ENCODE assay signal across 12 cellular contexts in genomic region chr2:239151201-239152131, GRCh38.
DNase-seq lines count a peak whose midpoint lies in the region; ATAC-seq and TF ChIP-seq lines count a peak whose summit lies in the region.
"Had no signal": no experiment of that assay in that cellular context is flagged by ENCODE, and none has a peak within 500 bp of the region (broad histone marks: within the 10 kb centered on the region; RNA-seq: fewer than 3 reads in every experiment).

No MANE protein-coding gene starts in this region.

- no peaks in the 10 kb centered on the region for H3K27me3 Mint-ChIP-seq in activated CD4-positive, alpha-beta memory T cell treated with anti-CD3 and anti-CD28 coated beads, Interleukin-2, amount 10 ng/mL, durations not matched to agents 7 days and 5 days
- no peaks in the 10 kb centered on the region for H3K27me3 Mint-ChIP-seq in activated CD4-positive, alpha-beta memory T cell treated with anti-CD3 and anti-CD28 coated beads for 36 hours
- H3K27me3 Mint-ChIP-seq in memory B cell (no peaks in the 10 kb centered on the region), GM23338 (ENCODE audit: insufficient read depth, low read depth, poor library complexity) (peaks cover 11% of the 10 kb centered on the region)
- H3K27me3 Mint-ChIP-seq: progenitor cell of endocrine pancreas had no signal

- H3K27ac ChIP-seq in epithelial cell of prostate, result peak overlapping the region; percentile 41
- H3K27ac ChIP-seq in thoracic aorta, result peak overlapping the region; percentile 72 to 75
- no peak overlapping the region for H3K27ac ChIP-seq in GM23338 (ENCODE audit: low read depth)

- ATAC-seq in memory B cell (ENCODE audit: low read depth) (no peak), thoracic aorta (ENCODE audit: insufficient number of reproducible peaks, low FRiP score, low read depth) (no peak), GM23338 (no peak), HG02852 (IDR thresholded peaks at IDR 0.05; ENCODE audit: unreplicated experiment) (no peak)
- ATAC-seq: activated T-cell treated with anti-CD3 and anti-CD28 coated beads, Interleukin-2, amount 50 U/mL, for 4 hours had no signal

- H3K9me3 ChIP-seq in thoracic aorta, result no peaks in the 10 kb centered on the region

- H3K4me1 Mint-ChIP-seq in activated CD4-positive, alpha-beta memory T cell treated with anti-CD3 and anti-CD28 coated beads, Interleukin-2, amount 10 ng/mL, durations not matched to agents 7 days and 5 days, result peaks cover 38% of the 10 kb centered on the region
- peaks cover 16% of the 10 kb centered on the region for H3K4me1 Mint-ChIP-seq in activated CD4-positive, alpha-beta memory T cell treated with anti-CD3 and anti-CD28 coated beads for 36 hours (ENCODE audit: low read depth)
- peaks cover 10% of the 10 kb centered on the region for H3K4me1 Mint-ChIP-seq in memory B cell
- H3K4me1 Mint-ChIP-seq in GM23338, result no peaks in the 10 kb centered on the region; the same call in 2 of the 3 replicates

- peak overlapping the region; percentile 81 for H3K27ac Mint-ChIP-seq in activated CD4-positive, alpha-beta memory T cell treated with anti-CD3 and anti-CD28 coated beads, Interleukin-2, amount 10 ng/mL, durations not matched to agents 7 days and 5 days
- no peak overlapping the region for H3K27ac Mint-ChIP-seq in activated CD4-positive, alpha-beta memory T cell treated with anti-CD3 and anti-CD28 coated beads for 36 hours
- H3K27ac Mint-ChIP-seq in memory B cell, result peak overlapping the region; percentile 60
- no peak overlapping the region for H3K27ac Mint-ChIP-seq in GM23338
- H3K27ac Mint-ChIP-seq: progenitor cell of endocrine pancreas had no signal

- no peak overlapping the region for H3K4me2 ChIP-seq in GM23338

- H4K20me1 ChIP-seq in GM23338 (replicated peaks; ENCODE audit: insufficient read depth), result no peaks in the 10 kb centered on the region; the same call in 1 of the 2 replicates

- in situ Hi-C loops in GM13976 (cut with MboI; ENCODE audit: low sequenced_read_pairs, unreplicated experiment), result no loop called here

- H3K79me2 ChIP-seq in GM23338 (replicated peaks; ENCODE audit: insufficient read depth), result no peaks in the 10 kb centered on the region

- no peak overlapping the region for H2AFZ ChIP-seq in GM23338

- H3K4me1 ChIP-seq in thoracic aorta (ENCODE audit: control insufficient read depth in 1 of 2, low read depth in 2 of 2) (peaks cover 3 to 17% of the 10 kb centered on the region in 2 donors), GM23338 (ENCODE audit: insufficient read depth) (no peaks in the 10 kb centered on the region)

- POLR2A ChIA-PET in activated CD4-positive, alpha-beta memory T cell treated with anti-CD3 and anti-CD28 coated beads, Interleukin-2, amount 10 ng/mL, durations not matched to agents 7 days and 5 days (lab: Charles Lee), result no interaction called here
- POLR2A ChIA-PET in activated CD4-positive, alpha-beta memory T cell treated with anti-CD3 and anti-CD28 coated beads for 36 hours (lab: Charles Lee), result no interaction called here

- no peak overlapping the region for H3K4me3 Mint-ChIP-seq in activated CD4-positive, alpha-beta memory T cell treated with anti-CD3 and anti-CD28 coated beads, Interleukin-2, amount 10 ng/mL, durations not matched to agents 7 days and 5 days
- H3K4me3 Mint-ChIP-seq in activated CD4-positive, alpha-beta memory T cell treated with anti-CD3 and anti-CD28 coated beads for 36 hours, result no peak overlapping the region
- H3K4me3 Mint-ChIP-seq in memory B cell, result no peak overlapping the region
- H3K4me3 Mint-ChIP-seq in GM23338, result no peak overlapping the region
- H3K4me3 Mint-ChIP-seq: activated T-cell treated with anti-CD3 and anti-CD28 coated beads, Interleukin-2, amount 50 U/mL, for 4 hours had no signal

- CTCF ChIA-PET in activated CD4-positive, alpha-beta memory T cell treated with anti-CD3 and anti-CD28 coated beads, Interleukin-2, amount 10 ng/mL, durations not matched to agents 7 days and 5 days (lab: Charles Lee), result no interaction called here
- CTCF ChIA-PET in activated CD4-positive, alpha-beta memory T cell treated with anti-CD3 and anti-CD28 coated beads for 36 hours (lab: Charles Lee), result no interaction called here

- peaks cover 83% of the 10 kb centered on the region for H3K36me3 Mint-ChIP-seq in activated CD4-positive, alpha-beta memory T cell treated with anti-CD3 and anti-CD28 coated beads, Interleukin-2, amount 10 ng/mL, durations not matched to agents 7 days and 5 days (ENCODE audit: low read depth)
- H3K36me3 Mint-ChIP-seq in activated CD4-positive, alpha-beta memory T cell treated with anti-CD3 and anti-CD28 coated beads for 36 hours, result peaks cover 59% of the 10 kb centered on the region
- H3K36me3 Mint-ChIP-seq in memory B cell (peaks cover 34% of the 10 kb centered on the region), GM23338 (ENCODE audit: low read depth) (peaks cover 38% of the 10 kb centered on the region)

- peaks cover 9% of the 10 kb centered on the region for H3K9me3 Mint-ChIP-seq in activated CD4-positive, alpha-beta memory T cell treated with anti-CD3 and anti-CD28 coated beads, Interleukin-2, amount 10 ng/mL, durations not matched to agents 7 days and 5 days
- H3K9me3 Mint-ChIP-seq in activated CD4-positive, alpha-beta memory T cell treated with anti-CD3 and anti-CD28 coated beads for 36 hours, result peaks cover 9% of the 10 kb centered on the region
- H3K9me3 Mint-ChIP-seq in memory B cell (peaks cover 4% of the 10 kb centered on the region), GM23338 (no peaks in the 10 kb centered on the region)

- H3K4me3 ChIP-seq in thoracic aorta (no peak overlapping the region), GM23338 (no peak overlapping the region)

- H3K9me2 ChIP-seq in GM23338 (ENCODE audit: insufficient read depth), result no peaks in the 10 kb centered on the region

- peaks cover 22% of the 10 kb centered on the region for H3K36me3 ChIP-seq in thoracic aorta
- H3K36me3 ChIP-seq in GM23338 (ENCODE audit: insufficient read depth), result no peaks in the 10 kb centered on the region

- no peak for TF ChIP-seq CTCF in thoracic aorta (IDR thresholded peaks at IDR 0.05)
- no peak for TF ChIP-seq CTCF in GM23338 (conservative IDR thresholded peaks at IDR 0.05; ENCODE audit: low read depth in 2 of 2)
- TF ChIP-seq CTCF in GM13976 (IDR thresholded peaks at IDR 0.05; ENCODE audit: borderline replicate concordance, control extremely low read depth, extremely low read depth, insufficient read depth, missing control alignments), result no peak

- DNase-seq in activated CD4-positive, alpha-beta memory T cell treated with anti-CD3 and anti-CD28 coated beads, Interleukin-2, amount 10 ng/mL, durations not matched to agents 7 days and 5 days, result no peak
- DNase-seq in activated CD4-positive, alpha-beta memory T cell treated with anti-CD3 and anti-CD28 coated beads for 36 hours, result no peak
- DNase-seq in epithelial cell of prostate (ENCODE audit: low read depth, low spot score) (no peak), memory B cell (ENCODE audit: low spot score in 2 of 2) (no peak), thoracic aorta (ENCODE audit: low spot score) (no peak), GM23338 (ENCODE audit: low spot score) (no peak), GM13976 (ENCODE audit: low spot score) (no peak)
- DNase-seq: activated T-cell treated with anti-CD3 and anti-CD28 coated beads, Interleukin-2, amount 50 U/mL, for 4 hours; dermis blood vessel endothelial cell; NCI-H526 had no signal

- intact Hi-C loops in activated CD4-positive, alpha-beta memory T cell treated with anti-CD3 and anti-CD28 coated beads for 36 hours (cut with micrococcal nuclease), result no loop called here

- H3K27me3 ChIP-seq in thoracic aorta (replicated peaks; ENCODE audit: insufficient read depth) (no peaks in the 10 kb centered on the region), GM23338 (ENCODE audit: insufficient read depth) (no peaks in the 10 kb centered on the region)

- H3F3A ChIP-seq in GM23338 (replicated peaks; ENCODE audit: low read depth), result no peaks in the 10 kb centered on the region

TF ChIP-seq in GM23338, 12 proteins besides CTCF, POLR2A, EP300 and RAD21 (continues in another document):
- TF ChIP-seq CREB1 (CRISPR knock-in tag; IDR thresholded peaks at IDR 0.05; ENCODE audit: low read depth) (no peak), ZNF331 (CRISPR knock-in tag; IDR thresholded peaks at IDR 0.05; ENCODE audit: low read depth) (no peak), ZNF114 (CRISPR knock-in tag; IDR thresholded peaks at IDR 0.05) (no peak)

Comparison
In these comparisons a context has a peak if more than half of its experiments do, and no peak if none do; other contexts are left out.
1. H3K27ac Mint-ChIP-seq: peak in activated CD4-positive, alpha-beta memory T cell treated with anti-CD3 and anti-CD28 coated beads, Interleukin-2, amount 10 ng/mL, durations not matched to agents 7 days and 5 days (single experiment) and memory B cell (single experiment); none in activated CD4-positive, alpha-beta memory T cell treated with anti-CD3 and anti-CD28 coated beads for 36 hours (single experiment) and GM23338 (single experiment).